In the genomic region with DNA sequence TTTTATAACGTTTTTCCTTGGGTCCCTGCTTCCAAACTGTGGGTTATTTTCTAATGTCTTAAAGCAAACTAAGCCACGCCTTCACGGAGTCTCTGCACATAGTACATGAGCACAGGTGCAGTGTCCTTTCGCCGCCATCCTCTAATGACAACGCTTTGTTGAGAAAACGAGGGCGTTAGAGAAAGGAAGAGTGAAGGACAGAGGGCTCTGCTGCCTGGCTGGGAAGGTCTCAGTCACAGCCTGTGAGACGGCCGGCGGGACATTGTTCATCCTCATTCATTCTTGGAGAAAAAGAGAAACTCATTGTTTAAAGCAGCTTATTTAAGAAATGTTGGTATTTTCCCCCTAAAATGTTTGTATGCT, we compare ENCODE assay signal across 8 cellular contexts. TPM values are rescaled to one million over a fixed set of nuclear protein-coding genes. Genes with fewer than 3 reads are reported as not detected.
DNase-seq lines count a peak whose midpoint lies in the region; ATAC-seq and TF ChIP-seq lines count a peak whose summit lies in the region.

No MANE protein-coding gene starts in this region.

- TF ChIP-seq CTCF in fibroblast of lung (conservative IDR thresholded peaks at IDR 0.05 in 1 of 2, IDR thresholded peaks at IDR 0.05 in 1 of 2; ENCODE audit: low read depth in 1 of 2, low read length in 2 of 2) (no peak), sigmoid colon (IDR thresholded peaks at IDR 0.05) (no peak)

- H3K36me3 ChIP-seq in H7 (replicated peaks; ENCODE audit: control insufficient read depth, insufficient read depth, low read length) (no peaks in the 10 kb centered on the region), SJCRH30 (no peaks in the 10 kb centered on the region), fibroblast of lung (ENCODE audit: control insufficient read depth, insufficient read depth, low read length) (no peaks in the 10 kb centered on the region), sigmoid colon (no peaks in the 10 kb centered on the region)

- H3K4me1 ChIP-seq in SJCRH30 (peaks cover 35% of the 10 kb centered on the region), fibroblast of lung (ENCODE audit: control insufficient read depth, extremely low read depth, insufficient read depth, low read length) (peaks cover 9% of the 10 kb centered on the region), sigmoid colon (peaks cover 0 to 21% (median 15%) of the 10 kb centered on the region in 4 donors)

- H3K4me3 ChIP-seq in H7 (ENCODE audit: insufficient read depth, low read depth, low read length): 0 out of 2 replicates have a peak overlapping the region, but pooled peaks have one; percentile 2
- peak overlapping the region; percentile 50 for H3K4me3 ChIP-seq in SJCRH30
- H3K4me3 ChIP-seq in fibroblast of lung (replicated peaks in 1 of 4; ENCODE audit: control extremely low read depth in 1 of 4, insufficient read depth in 1 of 4, low read depth in 3 of 4, low read length in 4 of 4): peak overlapping the region; percentile 11 to 43 (median 24)
- H3K4me3 ChIP-seq in sigmoid colon: peak overlapping the region in 3 of 4 donors; percentile 10 to 29 (median 27)

- TF ChIP-seq EP300 in sigmoid colon (IDR thresholded peaks at IDR 0.05): no peak

- H3K9me3 ChIP-seq in SJCRH30 (replicated peaks) (no peaks in the 10 kb centered on the region), fibroblast of lung (ENCODE audit: control insufficient read depth, insufficient read depth, low read depth, low read length) (no peaks in the 10 kb centered on the region), sigmoid colon (no peaks in the 10 kb centered on the region)

- peak overlapping the region; percentile 63 for H2AFZ ChIP-seq in fibroblast of lung (ENCODE audit: low read length)

- H3K27ac ChIP-seq in SJCRH30 (no peak overlapping the region), fibroblast of lung (ENCODE audit: insufficient read depth, low read length) (no peak overlapping the region), sigmoid colon (peak overlapping the region; percentile 66 to 75 (median 70))

- H3K9ac ChIP-seq in fibroblast of lung (ENCODE audit: insufficient read depth, low read length): no peak overlapping the region

- H3K27me3 ChIP-seq in H7 (ENCODE audit: control insufficient read depth, insufficient read depth, low read length) (no peaks in the 10 kb centered on the region; the same call in none of the 2 replicates), SJCRH30 (no peaks in the 10 kb centered on the region), fibroblast of lung (ENCODE audit: control insufficient read depth, insufficient read depth, low read length) (no peaks in the 10 kb centered on the region), sigmoid colon (no peaks in the 10 kb centered on the region)

- no peaks in the 10 kb centered on the region for H4K20me1 ChIP-seq in fibroblast of lung (ENCODE audit: control insufficient read depth, extremely low read depth, insufficient read depth, low read length)

- WGBS in sigmoid colon, 2 donors: 30 to 54% methylated on average over 11 of the region's 11 CpGs

- ATAC-seq in GM18870 (IDR thresholded peaks at IDR 0.05; ENCODE audit: unreplicated experiment): no peak
- ATAC-seq in HG03097 (IDR thresholded peaks at IDR 0.05; ENCODE audit: low FRiP score, unreplicated experiment): no peak

- peak overlapping the region; percentile 89 for H3K4me2 ChIP-seq in fibroblast of lung (ENCODE audit: extremely low read depth, insufficient read depth, low read length)

- no peaks in the 10 kb centered on the region for H3K79me2 ChIP-seq in fibroblast of lung (ENCODE audit: control insufficient read depth, insufficient read depth, low read length)

- intact Hi-C loops in sigmoid colon (cut with DNase I): loop anchor here (2.0 to 5.0 kb wide), 4 partner anchors 59 to 212 kb away; partner anchors contain the start of gene EEF1AKMT1

- TF ChIP-seq POLR2A in sigmoid colon (IDR thresholded peaks at IDR 0.05): no peak

- DNase-seq in H7 (no peak), SJCRH30 (peak in 1 of 2 experiments; percentile 56), fibroblast of lung (ENCODE audit: low read depth in 2 of 2) (no peak), sigmoid colon (no peak), T-helper 1 cell (no peak), MV-4-11 (lab: John Stamatoyannopoulos, UW) (no peak)

RNA-seq across cellular contexts. Expression of gene IL17D, which starts 9.5 kb away (rescaled TPM):
- 0.15 TPM in 1 of 2 replicates, not detected in the other for total RNA-seq in H7 (2014; rRNA removed; shearing (Covaris generic))
- total RNA-seq in SJCRH30 (2014; rRNA removed; shearing (Covaris generic)): 0.56 and 1.4 TPM in 2 replicates
- total RNA-seq in fibroblast of lung (2.3 and 3.1 TPM in 2 replicates), sigmoid colon (1 to 10 TPM; 1.4 to 3.2 (median 1.6) TPM)
- polyA plus RNA-seq in fibroblast of lung (1.2 and 1.5 TPM in 2 replicates), sigmoid colon (under 1 TPM in 2 of 3 donors, not detected in 1; 0.52 to 0.60 TPM)
- polyA plus RNA-seq in fibroblast of lung (2012): 5.9 and 6.9 TPM in 2 replicates
- polyA minus RNA-seq in fibroblast of lung (ENCODE audit: low replicate concordance): 0.43 TPM in 1 of 2 replicates, not detected in the other

Comparison
In these comparisons a context has a peak if more than half of its experiments do, and no peak if none do; other contexts are left out.
1. H3K27ac ChIP-seq: peak in sigmoid colon (4 of 4); none in SJCRH30 (single experiment) and fibroblast of lung (single experiment).
2. Peak in every context shown above with its lines, with median percentiles within 50 percentile points of each other: H3K4me3 ChIP-seq.